In the genomic region with DNA sequence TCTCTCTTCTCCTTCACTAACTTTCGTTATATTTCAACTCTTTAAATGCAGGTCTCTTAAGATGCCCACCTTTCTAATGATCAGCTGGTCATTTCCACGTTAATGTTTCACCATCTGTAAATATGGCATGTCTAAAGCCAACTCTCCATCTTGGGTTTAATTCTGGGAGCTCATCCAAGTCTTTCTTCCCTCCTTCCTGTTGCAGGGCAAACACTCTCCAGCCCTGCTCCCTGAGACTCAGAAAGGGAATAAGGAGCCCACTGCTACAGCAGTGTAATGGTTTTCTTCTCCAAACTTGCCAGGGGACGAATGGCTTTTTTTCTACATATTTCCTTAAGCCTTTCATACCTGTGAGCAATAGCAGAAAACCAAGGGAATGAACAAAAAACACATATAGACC, we compare ENCODE assay signal across 31 cellular contexts.
"Had no signal": no experiment of that assay in that cellular context is flagged by ENCODE, and none has a peak within 500 bp of the region (broad histone marks: within the 10 kb centered on the region; RNA-seq: fewer than 3 reads in every experiment).

No MANE protein-coding gene starts in this region.

- H3K27ac ChIP-seq: PC-9, RWPE1, SJCRH30, SK-N-MC had no signal

- H3K27me3 ChIP-seq: MG63, SJCRH30 had no signal

- H3K36me3 ChIP-seq: MG63, SJCRH30 had no signal

- H3K4me1 ChIP-seq: SJCRH30 had no signal

- H3K9me3 ChIP-seq: MG63, SJCRH30 had no signal

- DNase-seq: Kasumi-1, KG1, MG63, NCI-H1048, NCI-H1092 treated with DMSO at 0.1 percent for 48 hours, NCI-H1417, NCI-H1436, NCI-H146, NCI-H1694, NCI-H187, NCI-H1930, NCI-H2029 treated with DMSO at 0.1 percent for 48 hours, NCI-H2081 treated with DMSO at 0.1 percent for 48 hours, NCI-H2107, NCI-H2171, NCI-H226, NCI-H446 treated with DMSO at 0.1 percent for 48 hours, NCI-H510A, NCI-H524, NCI-H526, NCI-H774, SHP77, SIG-M5, SJCRH30 had no signal

- ATAC-seq: K562, Panc1, Right ventricle myocardium inferior, SK-N-SH treated with all-trans-retinoic acid at 6 μM for 48 hours had no signal

- H3K4me3 ChIP-seq: K562, MG63, PC-9, SJCRH30, SK-N-MC had no signal
